In genomic region chr5:37501152-37501551, GRCh38 we compare ENCODE assay signal across 23 cellular contexts.
DNase-seq lines count a peak whose midpoint lies in the region; ATAC-seq and TF ChIP-seq lines count a peak whose summit lies in the region.
"Had no signal": no experiment of that assay in that cellular context is flagged by ENCODE, and none has a peak within 500 bp of the region (broad histone marks: within the 10 kb centered on the region; RNA-seq: fewer than 3 reads in every experiment).

No MANE protein-coding gene starts in this region.

- no peaks in the 10 kb centered on the region for H3K9me2 ChIP-seq in Karpas-422 (replicated peaks; ENCODE audit: insufficient read depth, low read length)

- H3K4me2 ChIP-seq in Karpas-422 (ENCODE audit: low read depth, low read length, poor library complexity, severe bottlenecking): no peak overlapping the region

- no peaks in the 10 kb centered on the region for H4K20me1 ChIP-seq in Karpas-422 (ENCODE audit: insufficient read depth, low read depth, low read length)

- no peaks in the 10 kb centered on the region for H3K27me3 Mint-ChIP-seq in activated naive CD4-positive, alpha-beta T cell treated with anti-CD3 and anti-CD28 coated beads, Interleukin-2, amount 10 ng/mL, durations not matched to agents 7 days and 5 days
- H3K27me3 Mint-ChIP-seq in CD4-positive, alpha-beta memory T cell: no peaks in the 10 kb centered on the region
- H3K27me3 Mint-ChIP-seq: CD4-positive, CD25-positive, alpha-beta regulatory T cell had no signal

- H3K9me3 ChIP-seq in Karpas-422 (ENCODE audit: low read length): no peaks in the 10 kb centered on the region
- no peaks in the 10 kb centered on the region for H3K9me3 ChIP-seq in CD4-positive, alpha-beta memory T cell (ENCODE audit: control insufficient read depth in 1 of 2, low read length in 2 of 2)
- H3K9me3 ChIP-seq: psoas muscle, upper lobe of right lung had no signal

- ATAC-seq in GM18520 (IDR thresholded peaks at IDR 0.05; ENCODE audit: unreplicated experiment): no peak
- ATAC-seq: activated CD8-positive, alpha-beta T cell treated with anti-CD3 and anti-CD28 coated beads, Interleukin-2, amount 10 ng/mL, durations not matched to agents 7 days and 5 days; psoas muscle; upper lobe of right lung had no signal

- no peak overlapping the region for H3K4me3 ChIP-seq in Karpas-422 (ENCODE audit: low read length)
- no peak overlapping the region for H3K4me3 ChIP-seq in cardiac fibroblast (replicated peaks in 1 of 2; ENCODE audit: low read depth in 2 of 2, low read length in 2 of 2)
- no peak overlapping the region for H3K4me3 ChIP-seq in CD4-positive, alpha-beta memory T cell (ENCODE audit: low read length in 2 of 2)
- H3K4me3 ChIP-seq: psoas muscle, SK-N-MC, upper lobe of right lung had no signal

- POLR2A ChIA-PET in CD4-positive, alpha-beta memory T cell (lab: Charles Lee; ENCODE audit: partially characterized antibody): no interaction called here

- H3K27ac ChIP-seq in C4-2B (peak overlapping the region; percentile 92), Karpas-422 (ENCODE audit: low read length) (no peak overlapping the region)
- H3K27ac ChIP-seq in CD4-positive, alpha-beta memory T cell (ENCODE audit: low read depth, low read length): no peak overlapping the region
- H3K27ac ChIP-seq: psoas muscle, RWPE1, SK-N-MC, upper lobe of right lung had no signal

- H2AFZ ChIP-seq in Karpas-422 (ENCODE audit: low read length): no peak overlapping the region

- H3K4me1 ChIP-seq in Karpas-422 (ENCODE audit: low read length): peaks cover 16% of the 10 kb centered on the region
- H3K4me1 ChIP-seq in CD4-positive, alpha-beta memory T cell (ENCODE audit: insufficient read depth, low read length): no peaks in the 10 kb centered on the region
- H3K4me1 ChIP-seq: psoas muscle, upper lobe of right lung had no signal

- peak; percentile 27 for DNase-seq in Karpas-422
- DNase-seq in cardiac fibroblast (ENCODE audit: low read depth in 2 of 2): peak; percentile 15 to 52
- DNase-seq in iris pigment epithelial cell (ENCODE audit: low read depth): peak; percentile 20
- DNase-seq in activated naive CD4-positive, alpha-beta T cell treated with anti-CD3 and anti-CD28 coated beads, Interleukin-2, amount 10 ng/mL, durations not matched to agents 7 days and 5 days: no peak
- no peak for DNase-seq in CD4-positive, alpha-beta memory T cell
- DNase-seq: activated CD8-positive, alpha-beta T cell treated with anti-CD3 and anti-CD28 coated beads, Interleukin-2, amount 10 ng/mL, durations not matched to agents 7 days and 5 days; activated T-cell treated with anti-CD3 and anti-CD28 coated beads, Interleukin-2, amount 50 U/mL, for 1 hour; amniotic stem cell; CD4-positive, CD25-positive, alpha-beta regulatory T cell; DMS153; foreskin melanocyte; Kasumi-1; mesendoderm; NCI-H1092 treated with DMSO at 0.1 percent for 48 hours; NCI-H2029; psoas muscle; small intestine; upper lobe of right lung had no signal

- CTCF ChIA-PET in activated naive CD4-positive, alpha-beta T cell treated with anti-CD3 and anti-CD28 coated beads, Interleukin-2, amount 10 ng/mL, durations not matched to agents 7 days and 5 days (lab: Charles Lee): interaction anchor here (0.6 to 0.7 kb wide), 2 partner anchors 346 to 764 kb away, joined by 3 read pairs; no protein-coding TSS in a partner anchor
- CTCF ChIA-PET in CD4-positive, alpha-beta memory T cell (lab: Charles Lee; ENCODE audit: partially characterized antibody): no interaction called here

- no peaks in the 10 kb centered on the region for H3K4me1 Mint-ChIP-seq in activated naive CD4-positive, alpha-beta T cell treated with anti-CD3 and anti-CD28 coated beads, Interleukin-2, amount 10 ng/mL, durations not matched to agents 7 days and 5 days
- peaks cover 0 to 12% (median 7%) of the 10 kb centered on the region in 4 donors for H3K4me1 Mint-ChIP-seq in CD4-positive, alpha-beta memory T cell

- no peaks in the 10 kb centered on the region for H3K36me3 ChIP-seq in Karpas-422 (ENCODE audit: insufficient read depth, low read length)
- no peaks in the 10 kb centered on the region for H3K36me3 ChIP-seq in CD4-positive, alpha-beta memory T cell (ENCODE audit: insufficient read depth, low read length)
- H3K36me3 ChIP-seq: upper lobe of right lung had no signal

- peaks cover 1% of the 10 kb centered on the region for H3K9me3 Mint-ChIP-seq in activated naive CD4-positive, alpha-beta T cell treated with anti-CD3 and anti-CD28 coated beads, Interleukin-2, amount 10 ng/mL, durations not matched to agents 7 days and 5 days
- H3K9me3 Mint-ChIP-seq in CD4-positive, alpha-beta memory T cell: peaks cover 0 to 10% (median 0%) of the 10 kb centered on the region in 8 donors
- H3K9me3 Mint-ChIP-seq: T-helper 1 cell treated with Interleukin-12 subunit alpha and Interleukin-12 subunit beta and Interleukin-4 antibody, amounts not matched to agents 30 μg/mL and 1 μg/mL, for 36 hours had no signal

- intact Hi-C loops in CD4-positive, alpha-beta memory T cell (cut with micrococcal nuclease): no loop called here

- TF ChIP-seq CTCF in C4-2B (conservative IDR thresholded peaks at IDR 0.05) (no peak), cardiac fibroblast (IDR thresholded peaks at IDR 0.05; ENCODE audit: low read depth, low read length) (no peak)

- H3K36me3 Mint-ChIP-seq in activated naive CD4-positive, alpha-beta T cell treated with anti-CD3 and anti-CD28 coated beads, Interleukin-2, amount 10 ng/mL, durations not matched to agents 7 days and 5 days: peaks cover 63% of the 10 kb centered on the region
- peaks cover 67 to 81% of the 10 kb centered on the region in 2 donors for H3K36me3 Mint-ChIP-seq in CD4-positive, alpha-beta memory T cell

- no peak overlapping the region for H3K27ac Mint-ChIP-seq in activated naive CD4-positive, alpha-beta T cell treated with anti-CD3 and anti-CD28 coated beads, Interleukin-2, amount 10 ng/mL, durations not matched to agents 7 days and 5 days
- no peak overlapping the region for H3K27ac Mint-ChIP-seq in CD4-positive, alpha-beta memory T cell
- H3K27ac Mint-ChIP-seq: activated CD8-positive, alpha-beta T cell treated with anti-CD3 and anti-CD28 coated beads, Interleukin-2, amount 10 ng/mL, durations not matched to agents 7 days and 5 days; T-helper 1 cell treated with Interleukin-12 subunit alpha and Interleukin-12 subunit beta and Interleukin-4 antibody, amounts not matched to agents 30 μg/mL and 1 μg/mL, for 36 hours had no signal

- no peak overlapping the region for H3K9ac ChIP-seq in Karpas-422 (ENCODE audit: low read length)

- no peak overlapping the region for H3K4me3 Mint-ChIP-seq in activated naive CD4-positive, alpha-beta T cell treated with anti-CD3 and anti-CD28 coated beads, Interleukin-2, amount 10 ng/mL, durations not matched to agents 7 days and 5 days
- no peak overlapping the region for H3K4me3 Mint-ChIP-seq in CD4-positive, alpha-beta memory T cell
- H3K4me3 Mint-ChIP-seq: activated CD8-positive, alpha-beta T cell treated with anti-CD3 and anti-CD28 coated beads, Interleukin-2, amount 10 ng/mL, durations not matched to agents 7 days and 5 days; CD4-positive, CD25-positive, alpha-beta regulatory T cell; T-helper 1 cell treated with Interleukin-12 subunit alpha and Interleukin-12 subunit beta and Interleukin-4 antibody, amounts not matched to agents 30 μg/mL and 1 μg/mL, for 36 hours had no signal

- H3K79me2 ChIP-seq in Karpas-422 (ENCODE audit: low read length): 0 out of 2 replicates have a peak, but pooled peaks cover 6% of the 10 kb centered on the region

- no peaks in the 10 kb centered on the region for H3K27me3 ChIP-seq in Karpas-422 (ENCODE audit: low read length)
- H3K27me3 ChIP-seq in CD4-positive, alpha-beta memory T cell (ENCODE audit: insufficient read depth, low read length): no peaks in the 10 kb centered on the region
- H3K27me3 ChIP-seq: upper lobe of right lung had no signal

Comparison
In these comparisons a context has a peak if more than half of its experiments do, and no peak if none do; other contexts are left out.
1. DNase-seq: peak in Karpas-422 (single experiment), cardiac fibroblast (2 of 2) and iris pigment epithelial cell (single experiment); none in activated naive CD4-positive, alpha-beta T cell treated with anti-CD3 and anti-CD28 coated beads, Interleukin-2, amount 10 ng/mL, durations not matched to agents 7 days and 5 days (single experiment) and CD4-positive, alpha-beta memory T cell (0 of 5).